Comparison of ENCODE assay signal across 25 cellular contexts in the genomic region with DNA sequence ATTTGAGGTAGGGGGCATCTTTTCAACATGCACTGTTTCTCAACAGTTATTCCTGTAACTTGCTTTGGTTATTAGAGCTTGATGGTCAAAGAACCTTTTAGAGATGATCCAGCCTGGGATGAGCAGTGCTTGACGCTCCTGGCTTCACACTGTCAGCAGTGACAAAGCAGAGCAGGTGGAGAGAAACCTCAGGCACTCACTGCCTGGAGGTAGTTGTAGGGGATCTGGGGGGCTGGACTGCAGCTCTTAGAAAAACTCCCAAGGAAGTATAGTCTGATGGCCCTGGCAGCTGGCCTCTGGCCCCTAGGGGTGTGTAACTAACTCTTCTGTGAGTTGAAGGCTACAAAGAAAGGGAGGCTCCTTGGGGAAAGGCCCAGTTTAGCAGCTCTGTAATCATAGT.
"Had no signal": no experiment of that assay in that cellular context is flagged by ENCODE, and none has a peak within 500 bp of the region (broad histone marks: within the 10 kb centered on the region; RNA-seq: fewer than 3 reads in every experiment).

No MANE protein-coding gene starts in this region.

- H3K27me3 ChIP-seq: brain microvascular endothelial cell, esophagus squamous epithelium, heart left ventricle had no signal

- H3K4me1 ChIP-seq: esophagus squamous epithelium had no signal

- H3K4me3 ChIP-seq: esophagus squamous epithelium, heart left ventricle had no signal

- H3K9me3 ChIP-seq: esophagus squamous epithelium, heart left ventricle had no signal

- H3K36me3 ChIP-seq: brain microvascular endothelial cell had no signal

- DNase-seq: activated CD4-positive, alpha-beta memory T cell treated with anti-CD3 and anti-CD28 coated beads for 36 hours; activated CD4-positive, alpha-beta T cell treated with anti-CD3 and anti-CD28 coated beads for 36 hours; activated CD4-positive, CD25-positive, alpha-beta regulatory T cell; activated CD4-positive, CD25-positive, alpha-beta regulatory T cell treated with anti-CD3 and anti-CD28 coated beads, Interleukin-2, amount 50 U/mL, for 72 hours; activated CD8-positive, alpha-beta memory T cell treated with anti-CD3 and anti-CD28 coated beads, Interleukin-2, amount 10 ng/mL, durations not matched to agents 7 days and 5 days; activated CD8-positive, alpha-beta memory T cell treated with anti-CD3 and anti-CD28 coated beads, Interleukin-2, amount 50 U/mL, for 4 hours; activated CD8-positive, alpha-beta T cell treated with anti-CD3 and anti-CD28 coated beads, Interleukin-2, amount 10 ng/mL, durations not matched to agents 7 days and 5 days; activated gamma-delta T cell; activated naive CD4-positive, alpha-beta T cell; activated naive CD4-positive, alpha-beta T cell treated with anti-CD3 and anti-CD28 coated beads, Interleukin-2, amount 10 ng/mL, durations not matched to agents 7 days and 5 days; activated naive CD8-positive, alpha-beta T cell treated with anti-CD3 and anti-CD28 coated beads, Interleukin-2, amount 10 ng/mL, durations not matched to agents 7 days and 5 days; activated T-cell treated with anti-CD3 and anti-CD28 coated beads, Interleukin-2, amount 50 U/mL, for 1 hour; activated T-cell treated with anti-CD3 and anti-CD28 coated beads, Interleukin-2, amount 50 U/mL, for 48 hours; brain microvascular endothelial cell; cortex of kidney; dermis blood vessel endothelial cell; effector CD4-positive, alpha-beta T cell; effector memory CD8-positive, alpha-beta T cell; erythroblast; esophagus squamous epithelium; foreskin melanocyte; glutamatergic neuron; heart left ventricle; T-helper 2 cell had no signal

- ATAC-seq: activated CD4-positive, alpha-beta T cell treated with anti-CD3 and anti-CD28 coated beads for 36 hours; activated CD8-positive, alpha-beta memory T cell treated with anti-CD3 and anti-CD28 coated beads, Interleukin-2, amount 10 ng/mL, durations not matched to agents 7 days and 5 days; activated CD8-positive, alpha-beta T cell treated with anti-CD3 and anti-CD28 coated beads, Interleukin-2, amount 10 ng/mL, durations not matched to agents 7 days and 5 days; activated naive CD4-positive, alpha-beta T cell treated with anti-CD3 and anti-CD28 coated beads, Interleukin-2, amount 50 U/mL, for 72 hours; effector memory CD8-positive, alpha-beta T cell had no signal

- H3K27ac ChIP-seq: brain microvascular endothelial cell had no signal
